In genomic region chr22:33798401-33798800, GRCh38 we compare ENCODE assay signal across 1 cellular context.
TF ChIP-seq lines count a peak whose summit lies in the region.

No MANE protein-coding gene starts in this region.

TF ChIP-seq in WTC11, 78 proteins besides CTCF, POLR2A, EP300 and RAD21 (continued from another document):
- TF ChIP-seq GABPB1 (CRISPR knock-in tag; IDR thresholded peaks at IDR 0.05) (no peak), FOXJ3 (CRISPR knock-in tag; IDR thresholded peaks at IDR 0.05; ENCODE audit: borderline replicate concordance) (no peak), ZNF232 (CRISPR knock-in tag; IDR thresholded peaks at IDR 0.05) (no peak), NFYB (CRISPR knock-in tag; conservative IDR thresholded peaks at IDR 0.05; ENCODE audit: low read depth) (no peak), ZNF532 (CRISPR knock-in tag; IDR thresholded peaks at IDR 0.05; ENCODE audit: borderline replicate concordance) (no peak)
